Comparison of ENCODE assay signal across 1 cellular context in genomic region chr18:66511810-66512209, GRCh38.
A peak's percentile ranks its signal among the peaks of the same experiment; 100 is the strongest.
TF ChIP-seq lines count a peak whose summit lies in the region.

No MANE protein-coding gene starts in this region.

TF ChIP-seq in endothelial cell of umbilical vein, 7 proteins besides CTCF, POLR2A, EP300 and RAD21:
- TF ChIP-seq, protein P1, sequence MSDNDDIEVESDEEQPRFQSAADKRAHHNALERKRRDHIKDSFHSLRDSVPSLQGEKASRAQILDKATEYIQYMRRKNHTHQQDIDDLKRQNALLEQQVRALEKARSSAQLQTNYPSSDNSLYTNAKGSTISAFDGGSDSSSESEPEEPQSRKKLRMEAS (IDR thresholded peaks at IDR 0.05; ENCODE audit: insufficient read depth, insufficient read length): no peak
- TF ChIP-seq FOS (IDR thresholded peaks at IDR 0.05; ENCODE audit: borderline replicate concordance, insufficient read depth, low read length) (peak; percentile 49), JUN (IDR thresholded peaks at IDR 0.05; ENCODE audit: borderline replicate concordance, insufficient read depth, insufficient read length, low read depth) (peak; percentile 86), GATA2 (IDR thresholded peaks at IDR 0.05; ENCODE audit: insufficient read depth, insufficient read length, low read depth, low read length) (peak; percentile 43), POLR2AphosphoS5 (IDR thresholded peaks at IDR 0.05; ENCODE audit: insufficient read depth, low read depth, low read length) (no peak), MYC (IDR thresholded peaks at IDR 0.05; ENCODE audit: low read depth, low read length) (no peak), EZH2 (IDR thresholded peaks at IDR 0.05; ENCODE audit: borderline replicate concordance, low read depth, low read length, severe bottlenecking) (no peak)
